ENCODE assay signal across 9 cellular contexts in genomic region chr2:22355816-22356433, GRCh38.
A peak's percentile ranks its signal among the peaks of the same experiment; 100 is the strongest.
DNase-seq lines count a peak whose midpoint lies in the region; ATAC-seq and TF ChIP-seq lines count a peak whose summit lies in the region.
"Had no signal": no experiment of that assay in that cellular context is flagged by ENCODE, and none has a peak within 500 bp of the region (broad histone marks: within the 10 kb centered on the region; RNA-seq: fewer than 3 reads in every experiment).

No MANE protein-coding gene starts in this region.

- no peak for TF ChIP-seq POLR2A in suprapubic skin (IDR thresholded peaks at IDR 0.05)

- DNase-seq in COLO829 (ENCODE audit: low spot score) (peak; percentile 56), mucosa of gallbladder (ENCODE audit: low spot score) (peak; percentile 62), suprapubic skin (ENCODE audit: low spot score in 2 of 2) (peak; percentile 69 to 82), amniotic stem cell (lab: John Stamatoyannopoulos, UW) (no peak)
- DNase-seq in effector CD8-positive, alpha-beta T cell (lab: John Stamatoyannopoulos, UW), result peak; percentile 3

- H3K9me3 ChIP-seq in suprapubic skin, result no peaks in the 10 kb centered on the region

- ATAC-seq in GM19023 (IDR thresholded peaks at IDR 0.05; ENCODE audit: unreplicated experiment), result peak; percentile 92
- peak; percentile 70 for ATAC-seq in HG03378 (IDR thresholded peaks at IDR 0.05; ENCODE audit: unreplicated experiment)
- ATAC-seq: T-helper 17 cell had no signal

- no peaks in the 10 kb centered on the region for H3K27me3 ChIP-seq in suprapubic skin

- H3K27ac ChIP-seq in VCaP, result no peak overlapping the region
- H3K27ac ChIP-seq in suprapubic skin, result no peak overlapping the region

- no peak for TF ChIP-seq EP300 in suprapubic skin (IDR thresholded peaks at IDR 0.05)

- WGBS in suprapubic skin, result 50% methylated on average over 4 of the region's 4 CpGs

- H3K4me3 ChIP-seq in suprapubic skin, result no peak overlapping the region

- H3K4me1 ChIP-seq in suprapubic skin, result no peaks in the 10 kb centered on the region

- TF ChIP-seq CTCF in VCaP (conservative IDR thresholded peaks at IDR 0.05) (peak; percentile 87), suprapubic skin (IDR thresholded peaks at IDR 0.05) (peak; percentile 38 to 84)

- no peaks in the 10 kb centered on the region for H3K36me3 ChIP-seq in suprapubic skin
